In the genomic region with DNA sequence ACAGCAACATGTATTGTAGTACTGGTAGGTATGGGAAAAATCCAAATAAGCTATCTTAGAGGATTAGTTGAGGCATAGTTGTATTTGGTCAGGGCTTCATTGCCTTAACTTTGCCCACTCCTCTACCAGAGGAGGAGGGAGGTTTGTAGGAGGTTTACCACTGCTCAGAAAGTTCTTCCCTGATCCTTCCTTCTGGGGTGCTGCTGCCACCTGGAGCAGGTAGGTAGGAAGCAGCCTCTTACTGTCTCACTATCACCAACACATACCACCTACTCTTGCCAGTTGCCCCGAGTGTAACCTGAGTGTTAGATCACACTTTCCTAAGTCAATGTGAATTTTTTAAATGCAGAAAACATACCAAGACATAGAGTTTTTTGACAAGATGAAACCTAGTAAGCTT, we compare ENCODE assay signal across 15 cellular contexts. TPM values are rescaled to one million over a fixed set of nuclear protein-coding genes. Genes with fewer than 3 reads are reported as not detected.
DNase-seq lines count a peak whose midpoint lies in the region; ATAC-seq and TF ChIP-seq lines count a peak whose summit lies in the region.
"Had no signal": no experiment of that assay in that cellular context is flagged by ENCODE, and none has a peak within 500 bp of the region (broad histone marks: within the 10 kb centered on the region; RNA-seq: fewer than 3 reads in every experiment).

No MANE protein-coding gene starts in this region.

- ATAC-seq in body of pancreas, result peak; percentile 47
- ATAC-seq in GM18861 (IDR thresholded peaks at IDR 0.05; ENCODE audit: unreplicated experiment), result no peak
- ATAC-seq: SK-N-SH treated with all-trans-retinoic acid at 6 μM for 48 hours had no signal

- H3K4me2 ChIP-seq in mesendoderm (ENCODE audit: low read length) (no peak overlapping the region), SK-N-SH (no peak overlapping the region)

- TF ChIP-seq CTCF in body of pancreas (IDR thresholded peaks at IDR 0.05) (peak in 6 of 7 experiments; percentile 17 to 59 (median 50)), SK-N-SH (IDR thresholded peaks at IDR 0.05) (no peak)

- no peak overlapping the region for H3K27ac ChIP-seq in body of pancreas
- H3K27ac ChIP-seq in mesendoderm (ENCODE audit: low read depth, low read length), result no peak overlapping the region
- no peak overlapping the region for H3K27ac ChIP-seq in SJCRH30
- H3K27ac ChIP-seq in SK-N-SH (ENCODE audit: low read depth in 2 of 2, low read length in 1 of 2), result no peak overlapping the region
- H3K27ac ChIP-seq: thoracic aorta had no signal

- H2BK5ac ChIP-seq in mesendoderm (ENCODE audit: low read length), result no peak overlapping the region

- H3K9me2 ChIP-seq in SK-N-SH, result no peaks in the 10 kb centered on the region

- H3K27me3 ChIP-seq in body of pancreas (no peaks in the 10 kb centered on the region), mesendoderm (ENCODE audit: insufficient read depth, low read length, poor library complexity) (no peaks in the 10 kb centered on the region), SJCRH30 (0 out of 2 replicates have a peak, but pooled peaks cover 6% of the 10 kb centered on the region), SK-N-SH (ENCODE audit: insufficient read depth) (no peaks in the 10 kb centered on the region; the same call in 1 of the 2 replicates)

- H4K8ac ChIP-seq in mesendoderm (ENCODE audit: low read depth, low read length), result no peak overlapping the region

- no peak for TF ChIP-seq POLR2A in body of pancreas (IDR thresholded peaks at IDR 0.05)

- peak; percentile 56 for TF ChIP-seq RAD21 in Ishikawa (IDR thresholded peaks at IDR 0.05; ENCODE audit: low read depth)
- no peak; the same call in 1 of the 2 replicates for TF ChIP-seq RAD21 in SK-N-SH (IDR thresholded peaks at IDR 0.05; ENCODE audit: low read length)

- no peak overlapping the region for H2BK120ac ChIP-seq in mesendoderm (ENCODE audit: low read depth, low read length)

- POLR2A ChIA-PET in SK-N-SH (lab: Yijun Ruan, JAX), result no interaction called here

- H3K9me3 ChIP-seq in body of pancreas, result no peaks in the 10 kb centered on the region
- no peaks in the 10 kb centered on the region for H3K9me3 ChIP-seq in SJCRH30 (replicated peaks)
- H3K9me3 ChIP-seq in SK-N-SH, result no peaks in the 10 kb centered on the region
- H3K9me3 ChIP-seq: thoracic aorta had no signal

- no peak overlapping the region for H3K18ac ChIP-seq in mesendoderm (ENCODE audit: low read length)

- TF ChIP-seq EP300 in Ishikawa (IDR thresholded peaks at IDR 0.05; ENCODE audit: borderline replicate concordance) (no peak), SK-N-SH (IDR thresholded peaks at IDR 0.05; ENCODE audit: borderline replicate concordance in 1 of 2, low read depth in 1 of 2, low read length in 1 of 2) (no peak)

- DNase-seq in DMS53 (lab: John Stamatoyannopoulos, UW) (peak; percentile 31), DMS53 treated with DMSO at 0.1 percent for 48 hours (lab: John Stamatoyannopoulos, UW; ENCODE audit: unreplicated experiment) (no peak), body of pancreas (peak; percentile 27 to 52 (median 38)), mesendoderm (peak; percentile 72), SJCRH30 (no peak), SK-N-SH (no peak)
- DNase-seq: 8988T; activated CD4-positive, CD25-positive, alpha-beta regulatory T cell treated with anti-CD3 and anti-CD28 coated beads, Interleukin-2, amount 50 U/mL, for 72 hours; activated effector memory CD4-positive, alpha-beta T cell treated with anti-CD3 and anti-CD28 coated beads, Interleukin-2, amount 50 U/mL, for 16 hours; central memory CD4-positive, alpha-beta T cell; natural killer cell had no signal

- H3K9ac ChIP-seq in mesendoderm (ENCODE audit: low read length) (no peak overlapping the region), SK-N-SH (no peak overlapping the region)

- no peak overlapping the region for H3K23ac ChIP-seq in mesendoderm (ENCODE audit: low read length)

- no peaks in the 10 kb centered on the region for H3F3A ChIP-seq in SK-N-SH (replicated peaks; ENCODE audit: insufficient read depth)

- H3K36me3 ChIP-seq in body of pancreas (replicated peaks in 1 of 2; ENCODE audit: insufficient read depth in 1 of 2, low read depth in 2 of 2) (no peaks in the 10 kb centered on the region), mesendoderm (ENCODE audit: control insufficient read depth, insufficient read depth, low read length) (no peaks in the 10 kb centered on the region), SJCRH30 (no peaks in the 10 kb centered on the region), SK-N-SH (replicated peaks in 1 of 2; ENCODE audit: control insufficient read depth in 1 of 2, insufficient read depth in 2 of 2, low read length in 1 of 2) (no peaks in the 10 kb centered on the region)
- H3K36me3 ChIP-seq: thoracic aorta had no signal

- H2BK15ac ChIP-seq in mesendoderm (replicated peaks; ENCODE audit: low read depth), result no peak overlapping the region

- 11 to 30% methylated on average over 1 of the region's 1 CpG for WGBS in body of pancreas, 2 donors
- no CpG with 5 or more reads among the region's 1 CpG for WGBS in mesendoderm (ENCODE audit: extremely low coverage, insufficient coverage, low lambda C conversion rate)
- WGBS in SK-N-SH (ENCODE audit: low lambda C conversion rate), result 9% methylated on average over 1 of the region's 1 CpG

- H2AK5ac ChIP-seq in mesendoderm (ENCODE audit: low read length), result no peak overlapping the region

- H3K4me1 ChIP-seq in body of pancreas (no peaks in the 10 kb centered on the region), mesendoderm (ENCODE audit: control insufficient read depth, low read depth, low read length) (peaks cover 2% of the 10 kb centered on the region), SJCRH30 (no peaks in the 10 kb centered on the region), SK-N-SH (ENCODE audit: control insufficient read depth in 1 of 2, insufficient read depth in 2 of 2, low read depth in 1 of 2, low read length in 1 of 2) (no peaks in the 10 kb centered on the region)

- H4K20me1 ChIP-seq in SK-N-SH (ENCODE audit: insufficient read depth), result no peaks in the 10 kb centered on the region

- H3K56ac ChIP-seq in mesendoderm (ENCODE audit: low read length), result no peak overlapping the region

- no peaks in the 10 kb centered on the region for H3K79me1 ChIP-seq in mesendoderm (ENCODE audit: low read length)

- H4K5ac ChIP-seq in mesendoderm (ENCODE audit: low read length), result no peak overlapping the region

- no peak overlapping the region for H3K4ac ChIP-seq in mesendoderm (ENCODE audit: low read depth, low read length)

- no peak overlapping the region for H2AFZ ChIP-seq in SK-N-SH (ENCODE audit: low read depth)

- H3K79me2 ChIP-seq in mesendoderm (ENCODE audit: control insufficient read depth, insufficient read depth, low read length), result no peaks in the 10 kb centered on the region
- H3K79me2 ChIP-seq in SK-N-SH (ENCODE audit: insufficient read depth), result no peaks in the 10 kb centered on the region

- H3K4me3 ChIP-seq in body of pancreas, result no peak overlapping the region
- H3K4me3 ChIP-seq in mesendoderm (ENCODE audit: low read length), result no peak overlapping the region
- no peak overlapping the region for H3K4me3 ChIP-seq in SJCRH30
- no peak overlapping the region for H3K4me3 ChIP-seq in SK-N-SH (ENCODE audit: low read depth in 2 of 2, low read length in 1 of 2)
- H3K4me3 ChIP-seq: thoracic aorta had no signal

- intact Hi-C loops in body of pancreas (cut with DNase I), result no loop called here

- CTCF ChIA-PET in SK-N-SH (lab: Yijun Ruan, JAX), result no interaction called here

TF ChIP-seq in Ishikawa, 13 proteins besides CTCF, POLR2A, EP300 and RAD21 (continues in another document):
- no peak for TF ChIP-seq TCF12 (IDR thresholded peaks at IDR 0.05; ENCODE audit: low read depth)
- TF ChIP-seq, protein P1, sequence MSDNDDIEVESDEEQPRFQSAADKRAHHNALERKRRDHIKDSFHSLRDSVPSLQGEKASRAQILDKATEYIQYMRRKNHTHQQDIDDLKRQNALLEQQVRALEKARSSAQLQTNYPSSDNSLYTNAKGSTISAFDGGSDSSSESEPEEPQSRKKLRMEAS (IDR thresholded peaks at IDR 0.05), result no peak
- TF ChIP-seq, protein P2, sequence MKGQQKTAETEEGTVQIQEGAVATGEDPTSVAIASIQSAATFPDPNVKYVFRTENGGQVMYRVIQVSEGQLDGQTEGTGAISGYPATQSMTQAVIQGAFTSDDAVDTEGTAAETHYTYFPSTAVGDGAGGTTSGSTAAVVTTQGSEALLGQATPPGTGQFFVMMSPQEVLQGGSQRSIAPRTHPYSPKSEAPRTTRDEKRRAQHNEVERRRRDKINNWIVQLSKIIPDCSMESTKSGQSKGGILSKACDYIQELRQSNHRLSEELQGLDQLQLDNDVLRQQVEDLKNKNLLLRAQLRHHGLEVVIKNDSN (IDR thresholded peaks at IDR 0.05), result no peak
- no peak for TF ChIP-seq EGR1 (IDR thresholded peaks at IDR 0.05)
- TF ChIP-seq TAF1 (IDR thresholded peaks at IDR 0.05; ENCODE audit: low read depth), result no peak
- TF ChIP-seq CREB1 (IDR thresholded peaks at IDR 0.05; ENCODE audit: low read depth), result no peak
- TF ChIP-seq YY1 (IDR thresholded peaks at IDR 0.05; ENCODE audit: low read depth), result no peak
- no peak for TF ChIP-seq TEAD4 (IDR thresholded peaks at IDR 0.05)
- TF ChIP-seq ZBTB7A (IDR thresholded peaks at IDR 0.05; ENCODE audit: low read depth), result no peak

TF ChIP-seq in SK-N-SH, 30 proteins besides CTCF, POLR2A, EP300 and RAD21 (continues in another document):
- TF ChIP-seq TAF1 (IDR thresholded peaks at IDR 0.05; ENCODE audit: borderline replicate concordance, low read depth, low read length), result no peak
- no peak for TF ChIP-seq NRF1 (IDR thresholded peaks at IDR 0.05; ENCODE audit: low read depth, low read length)
- TF ChIP-seq, protein P3, sequence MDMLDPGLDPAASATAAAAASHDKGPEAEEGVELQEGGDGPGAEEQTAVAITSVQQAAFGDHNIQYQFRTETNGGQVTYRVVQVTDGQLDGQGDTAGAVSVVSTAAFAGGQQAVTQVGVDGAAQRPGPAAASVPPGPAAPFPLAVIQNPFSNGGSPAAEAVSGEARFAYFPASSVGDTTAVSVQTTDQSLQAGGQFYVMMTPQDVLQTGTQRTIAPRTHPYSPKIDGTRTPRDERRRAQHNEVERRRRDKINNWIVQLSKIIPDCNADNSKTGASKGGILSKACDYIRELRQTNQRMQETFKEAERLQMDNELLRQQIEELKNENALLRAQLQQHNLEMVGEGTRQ (IDR thresholded peaks at IDR 0.05; ENCODE audit: borderline replicate concordance, low read depth, low read length), result no peak
- no peak for TF ChIP-seq GABPA (IDR thresholded peaks at IDR 0.05; ENCODE audit: low read depth)
- no peak for TF ChIP-seq GATA2 (CRISPR knock-in tag; IDR thresholded peaks at IDR 0.05)
- TF ChIP-seq YY1 (IDR thresholded peaks at IDR 0.05; ENCODE audit: low read depth), result no peak
- TF ChIP-seq RCOR1 (IDR thresholded peaks at IDR 0.05; ENCODE audit: low read length), result no peak

RNA-seq across cellular contexts. Expression of gene ZSWIM5, which starts 24.1 kb away (rescaled TPM):
- 1 to 10 TPM; 3.6 to 4.4 TPM for total RNA-seq in body of pancreas
- polyA plus RNA-seq in mesendoderm (2013, experiment 1 of 2), result 2.9 TPM
- polyA plus RNA-seq in mesendoderm (2013, experiment 2 of 2), result 2.7 TPM
- total RNA-seq in SJCRH30 (2014; rRNA removed; shearing (Covaris generic)), result 0.08 and 0.18 TPM in 2 replicates
- 0.07 and 0.21 TPM in 2 replicates for polyA plus RNA-seq in SK-N-SH (2012; rRNA removed)
- polyA plus RNA-seq in SK-N-SH (2012; cell fraction: cytosol; rRNA removed), result 0.14 and 0.28 TPM in 2 replicates
- 0.19 and 0.23 TPM in 2 replicates for polyA plus RNA-seq in SK-N-SH (2012; cell fraction: nucleus; rRNA removed)

Comparison
In these comparisons a context has a peak if more than half of its experiments do, and no peak if none do; other contexts are left out.
1. DNase-seq: peak in DMS53 (single experiment), body of pancreas (4 of 4) and mesendoderm (single experiment); none in DMS53 treated with DMSO at 0.1 percent for 48 hours (single experiment), SJCRH30 (0 of 2) and SK-N-SH (single experiment).